ENCODE assay signal across 8 cellular contexts in the genomic region with DNA sequence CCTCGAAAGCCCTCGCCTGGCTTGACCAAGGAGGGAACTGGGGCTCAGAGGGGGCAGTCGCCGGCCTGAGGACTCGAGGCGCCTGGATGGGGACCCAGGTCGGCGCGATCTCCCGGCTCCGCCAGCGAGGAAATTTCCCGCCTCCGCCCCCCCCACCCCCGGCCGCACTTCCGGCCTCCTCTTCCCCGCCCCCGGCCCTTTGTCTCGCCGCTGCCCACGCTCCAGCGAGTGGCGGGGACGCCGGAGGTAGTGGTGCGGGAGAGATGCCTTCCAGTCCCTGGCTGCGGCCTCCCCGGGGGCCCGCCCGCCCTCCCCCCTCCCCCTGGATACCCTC. TPM values are rescaled to one million over a fixed set of nuclear protein-coding genes. Genes with fewer than 3 reads are reported as not detected.
A peak's percentile ranks its signal among the peaks of the same experiment; 100 is the strongest.
DNase-seq lines count a peak whose midpoint lies in the region; ATAC-seq and TF ChIP-seq lines count a peak whose summit lies in the region.

No MANE protein-coding gene starts in this region.

- ATAC-seq in natural killer cell = peak in 2 of 3 donors; percentile 4 to 8
- no peak for ATAC-seq in HG03159 (IDR thresholded peaks at IDR 0.05; ENCODE audit: unreplicated experiment)
- no peak for ATAC-seq in left lobe of liver
- ATAC-seq in GM21526 (IDR thresholded peaks at IDR 0.05; ENCODE audit: low FRiP score, unreplicated experiment) = no peak

- peaks cover 34% of the 10 kb centered on the region for H3K27me3 Mint-ChIP-seq in T-helper 2 cell treated with Interferon-gamma antibody and Interleukin-4, amounts not matched to agents 5 μg/mL and 100 μg/mL, for 36 hours (ENCODE audit: low read depth)
- H3K27me3 Mint-ChIP-seq in natural killer cell (ENCODE audit: low read depth in 2 of 2) = peaks cover 19 to 25% of the 10 kb centered on the region in 2 donors

- H4K20me1 ChIP-seq in mammary epithelial cell (ENCODE audit: insufficient read depth, low read length) = no peaks in the 10 kb centered on the region

- H3K4me2 ChIP-seq in mammary epithelial cell (ENCODE audit: insufficient read depth, low read depth, low read length) = peak overlapping the region; percentile 98

- intact Hi-C loops in mammary epithelial cell (cut with micrococcal nuclease) (no loop called here), natural killer cell (cut with micrococcal nuclease) (no loop called here)

- WGBS in mammary epithelial cell (ENCODE audit: low coverage, missing lambda C conversion rate) = no CpG with 5 or more reads among the region's 31 CpGs

- in situ Hi-C loops in mammary epithelial cell (cut with MboI; ENCODE audit: low sequenced_read_pairs in 2 of 2) = no loop called here

- H3K9me3 Mint-ChIP-seq in T-helper 2 cell treated with Interferon-gamma antibody and Interleukin-4, amounts not matched to agents 5 μg/mL and 100 μg/mL, for 36 hours = no peaks in the 10 kb centered on the region
- no peaks in the 10 kb centered on the region for H3K9me3 Mint-ChIP-seq in natural killer cell

- dilution Hi-C loops in mammary epithelial cell (cut with HindIII; ENCODE audit: low sequenced_read_pairs) = no loop called here

- H3K9me3 ChIP-seq in mammary epithelial cell (replicated peaks; ENCODE audit: insufficient read depth, low read length) = no peaks in the 10 kb centered on the region

- H3K4me1 Mint-ChIP-seq in T-helper 2 cell treated with Interferon-gamma antibody and Interleukin-4, amounts not matched to agents 5 μg/mL and 100 μg/mL, for 36 hours (ENCODE audit: low read depth) = peaks cover 6% of the 10 kb centered on the region
- H3K4me1 Mint-ChIP-seq in natural killer cell = peaks cover 9 to 10% of the 10 kb centered on the region in 2 donors

- H3K27me3 ChIP-seq in mammary epithelial cell (ENCODE audit: insufficient read depth, low read length) = no peaks in the 10 kb centered on the region

- no peaks in the 10 kb centered on the region for H3K36me3 ChIP-seq in mammary epithelial cell (ENCODE audit: insufficient read depth, low read length)

- H3K36me3 Mint-ChIP-seq in T-helper 2 cell treated with Interferon-gamma antibody and Interleukin-4, amounts not matched to agents 5 μg/mL and 100 μg/mL, for 36 hours (ENCODE audit: low read depth) = no peaks in the 10 kb centered on the region
- no peaks in the 10 kb centered on the region for H3K36me3 Mint-ChIP-seq in natural killer cell

- DNase-seq in T-helper 2 cell treated with Interferon-gamma antibody and Interleukin-4, amounts not matched to agents 5 μg/mL and 100 μg/mL, for 36 hours (ENCODE audit: low spot score) = no peak
- DNase-seq in T-helper 2 cell (no peak), HuH-7 (ENCODE audit: low spot score) (peak; percentile 59), mammary epithelial cell (no peak), natural killer cell (no peak), left lobe of liver (ENCODE audit: low spot score) (no peak)

- no peaks in the 10 kb centered on the region for H3K79me2 ChIP-seq in mammary epithelial cell (ENCODE audit: insufficient read depth, low read length)

- peak overlapping the region; percentile 96 for H2AFZ ChIP-seq in mammary epithelial cell (ENCODE audit: low read depth, low read length)

- H3K27ac ChIP-seq in mammary epithelial cell (ENCODE audit: insufficient read depth, low read depth, low read length) = no peak overlapping the region

- TF ChIP-seq CTCF in mammary epithelial cell (conservative IDR thresholded peaks at IDR 0.05 in 1 of 2, IDR thresholded peaks at IDR 0.05 in 1 of 2; ENCODE audit: extremely low read depth in 1 of 2, insufficient read depth in 1 of 2, low read depth in 1 of 2, low read length in 2 of 2) (no peak), natural killer cell (IDR thresholded peaks at IDR 0.05) (no peak)

- peak overlapping the region; percentile 59 to 66 (median 65) for H3K4me3 ChIP-seq in mammary epithelial cell (replicated peaks in 1 of 3; ENCODE audit: insufficient read depth in 1 of 3, low read depth in 2 of 3, low read length in 3 of 3)

- BruUV-seq in mammary epithelial cell (replicated peaks; lab: Mats Ljungman, UMichigan) = no TSS peak

- CTCF ChIA-PET in mammary epithelial cell (lab: Charles Lee; ENCODE audit: low non-redundant PET) = no interaction called here

- peaks cover 16% of the 10 kb centered on the region for H3K4me1 ChIP-seq in mammary epithelial cell (ENCODE audit: insufficient read depth, low read length)

- no peak overlapping the region for H3K9ac ChIP-seq in mammary epithelial cell (ENCODE audit: insufficient read depth, low read length)

- H3K4me3 Mint-ChIP-seq in T-helper 2 cell treated with Interferon-gamma antibody and Interleukin-4, amounts not matched to agents 5 μg/mL and 100 μg/mL, for 36 hours = peak overlapping the region; percentile 76
- peak overlapping the region; percentile 82 for H3K4me3 Mint-ChIP-seq in natural killer cell

- H3K27ac Mint-ChIP-seq in T-helper 2 cell treated with Interferon-gamma antibody and Interleukin-4, amounts not matched to agents 5 μg/mL and 100 μg/mL, for 36 hours = no peak overlapping the region
- no peak overlapping the region for H3K27ac Mint-ChIP-seq in natural killer cell

RNA-seq across cellular contexts. Expression of a gene that starts 0.4 kb away (rescaled TPM):
- total RNA-seq in mammary epithelial cell (1 to 10 TPM; 4.7 to 8.7 TPM), natural killer cell (1 to 10 TPM in 2 of 3 donors, under 1 TPM in 1; 0.92 to 1.5 (median 1.3) TPM), left lobe of liver (0.18 TPM)
- polyA plus RNA-seq in mammary epithelial cell = 3.7 TPM
- polyA minus RNA-seq in mammary epithelial cell = 7.2 TPM

RNA-seq across cellular contexts. Expression of a gene that starts 19.9 kb away (rescaled TPM):
- total RNA-seq in mammary epithelial cell = 1 to 10 TPM in 1 of 2 donors, not detected in 1; 1.2 TPM
- 0.42 TPM for polyA plus RNA-seq in mammary epithelial cell
- not detected for polyA minus RNA-seq in mammary epithelial cell
- not detected for total RNA-seq in natural killer cell
- total RNA-seq in left lobe of liver = not detected

RNA-seq across cellular contexts. Expression of a gene that starts 20.1 kb away (rescaled TPM):
- total RNA-seq in mammary epithelial cell (not detected), natural killer cell (not detected), left lobe of liver (not detected)
- not detected for polyA plus RNA-seq in mammary epithelial cell
- polyA minus RNA-seq in mammary epithelial cell = not detected

RNA-seq across cellular contexts. Expression of a gene that starts 36.9 kb away (rescaled TPM):
- total RNA-seq in mammary epithelial cell (10 to 100 TPM; 47.4 to 48.8 TPM), natural killer cell (10 to 100 TPM; 24.1 to 29.4 (median 24.6) TPM), left lobe of liver (13.7 TPM)
- 39.2 TPM for polyA plus RNA-seq in mammary epithelial cell
- polyA minus RNA-seq in mammary epithelial cell = 36.0 TPM

Comparison
In these comparisons a context has a peak if more than half of its experiments do, and no peak if none do; other contexts are left out.
1. ATAC-seq: peak in natural killer cell (2 of 3); none in HG03159 (single experiment), left lobe of liver (single experiment) and GM21526 (single experiment).